2 cellular contexts compared by ENCODE assay signal in the genomic region with DNA sequence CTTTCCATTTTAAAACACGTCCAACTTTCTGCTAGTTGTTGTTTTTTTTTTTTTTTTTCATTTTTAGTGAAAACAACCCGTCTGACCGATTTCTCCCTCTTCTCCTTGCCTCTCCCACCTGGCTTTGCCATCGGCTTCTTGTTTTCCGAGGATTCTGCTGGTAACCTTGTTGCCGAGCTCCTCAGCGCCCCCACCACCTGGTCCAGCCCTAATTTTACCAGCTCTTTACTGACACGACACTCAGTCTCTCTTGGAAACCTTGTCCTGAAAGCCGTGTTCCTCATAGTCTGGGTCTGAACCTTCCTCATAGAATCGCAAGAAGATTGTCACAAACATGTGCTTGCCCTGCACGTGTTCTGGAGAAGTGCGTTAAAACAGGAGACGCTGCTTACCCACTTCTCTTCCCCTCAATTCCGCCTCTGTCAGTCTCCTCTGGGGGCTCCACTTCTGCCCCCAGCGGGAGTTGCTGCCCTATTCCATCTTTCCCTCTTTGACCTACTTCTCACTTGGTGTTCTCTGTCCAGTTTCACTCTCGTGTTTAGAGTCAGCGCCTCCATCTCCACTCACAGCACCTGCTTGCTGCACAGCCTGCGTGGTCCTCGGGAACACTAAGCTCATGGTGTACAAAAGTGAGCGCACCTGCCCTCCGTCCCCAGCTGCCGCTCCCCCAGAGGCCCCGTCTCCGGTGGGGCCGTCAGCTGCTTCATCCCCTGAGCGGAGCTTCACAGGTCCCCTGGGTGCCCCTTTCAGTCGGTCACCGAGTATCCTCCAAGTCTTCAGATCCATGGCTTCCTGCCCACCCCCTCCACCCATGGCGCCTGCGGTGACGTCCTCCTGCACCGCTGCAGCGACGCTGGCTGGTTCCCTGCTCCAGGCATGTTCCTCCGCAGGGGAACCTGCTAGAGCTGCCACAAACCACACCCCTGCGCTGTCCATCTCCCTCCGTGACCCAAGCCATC.
TF ChIP-seq lines count a peak whose summit lies in the region.

No MANE protein-coding gene starts in this region.

TF ChIP-seq in IMR-90, 13 proteins besides CTCF, POLR2A, EP300 and RAD21:
- TF ChIP-seq, protein P1, sequence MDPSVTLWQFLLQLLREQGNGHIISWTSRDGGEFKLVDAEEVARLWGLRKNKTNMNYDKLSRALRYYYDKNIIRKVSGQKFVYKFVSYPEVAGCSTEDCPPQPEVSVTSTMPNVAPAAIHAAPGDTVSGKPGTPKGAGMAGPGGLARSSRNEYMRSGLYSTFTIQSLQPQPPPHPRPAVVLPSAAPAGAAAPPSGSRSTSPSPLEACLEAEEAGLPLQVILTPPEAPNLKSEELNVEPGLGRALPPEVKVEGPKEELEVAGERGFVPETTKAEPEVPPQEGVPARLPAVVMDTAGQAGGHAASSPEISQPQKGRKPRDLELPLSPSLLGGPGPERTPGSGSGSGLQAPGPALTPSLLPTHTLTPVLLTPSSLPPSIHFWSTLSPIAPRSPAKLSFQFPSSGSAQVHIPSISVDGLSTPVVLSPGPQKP (IDR thresholded peaks at IDR 0.05; ENCODE audit: borderline replicate concordance, low read depth, low read length) = no peak
- no peak for TF ChIP-seq MXI1 (IDR thresholded peaks at IDR 0.05; ENCODE audit: borderline replicate concordance, low read depth, low read length)
- TF ChIP-seq, protein P2, sequence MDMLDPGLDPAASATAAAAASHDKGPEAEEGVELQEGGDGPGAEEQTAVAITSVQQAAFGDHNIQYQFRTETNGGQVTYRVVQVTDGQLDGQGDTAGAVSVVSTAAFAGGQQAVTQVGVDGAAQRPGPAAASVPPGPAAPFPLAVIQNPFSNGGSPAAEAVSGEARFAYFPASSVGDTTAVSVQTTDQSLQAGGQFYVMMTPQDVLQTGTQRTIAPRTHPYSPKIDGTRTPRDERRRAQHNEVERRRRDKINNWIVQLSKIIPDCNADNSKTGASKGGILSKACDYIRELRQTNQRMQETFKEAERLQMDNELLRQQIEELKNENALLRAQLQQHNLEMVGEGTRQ (IDR thresholded peaks at IDR 0.05; ENCODE audit: low read depth, low read length) = no peak
- no peak for TF ChIP-seq FOS (IDR thresholded peaks at IDR 0.05; ENCODE audit: low read depth, low read length)
- no peak for TF ChIP-seq NFE2L2 (IDR thresholded peaks at IDR 0.05; ENCODE audit: low read depth, low read length)
- no peak for TF ChIP-seq CHD1 (IDR thresholded peaks at IDR 0.05; ENCODE audit: low read depth, low read length)
- TF ChIP-seq RFX5 (IDR thresholded peaks at IDR 0.05; ENCODE audit: low read depth, low read length) = no peak
- no peak for TF ChIP-seq RCOR1 (IDR thresholded peaks at IDR 0.05; ENCODE audit: insufficient replicate concordance, low read length)
- TF ChIP-seq MAZ (IDR thresholded peaks at IDR 0.05; ENCODE audit: borderline replicate concordance, low read depth, low read length) = no peak
- TF ChIP-seq CEBPB (IDR thresholded peaks at IDR 0.05; ENCODE audit: low read depth, low read length) = no peak
- no peak for TF ChIP-seq MAFK (IDR thresholded peaks at IDR 0.05; ENCODE audit: low read depth, low read length)
- TF ChIP-seq BHLHE40 (IDR thresholded peaks at IDR 0.05; ENCODE audit: low read depth, low read length) = no peak
- TF ChIP-seq SMC3 (IDR thresholded peaks at IDR 0.05; ENCODE audit: low read depth, low read length) = no peak

TF ChIP-seq in H1, 55 proteins besides CTCF, POLR2A, EP300 and RAD21:
- TF ChIP-seq TBP (IDR thresholded peaks at IDR 0.05; ENCODE audit: low read depth, low read length) (no peak), EGR1 (IDR thresholded peaks at IDR 0.05; ENCODE audit: borderline replicate concordance, low read depth, low read length) (no peak), HDAC6 (IDR thresholded peaks at IDR 0.05; ENCODE audit: low read depth, low read length) (no peak), CHD1 (IDR thresholded peaks at IDR 0.05; ENCODE audit: low read depth, low read length) (no peak)
